ENCODE assay signal across 1 cellular context in genomic region chr1:185045793-185046441, GRCh38.
TF ChIP-seq lines count a peak whose summit lies in the region.

No MANE protein-coding gene starts in this region.

TF ChIP-seq in HEK293, 187 proteins besides CTCF, POLR2A, EP300 and RAD21 (continued from another document and continues in another):
- no peak for TF ChIP-seq ZNF639 (tag by site-specific recombination; IDR thresholded peaks at IDR 0.05)
- no peak for TF ChIP-seq BCL11A (tag by site-specific recombination; IDR thresholded peaks at IDR 0.05; ENCODE audit: low read depth)
- no peak for TF ChIP-seq ZSCAN23 (tag by site-specific recombination; IDR thresholded peaks at IDR 0.05)
- no peak for TF ChIP-seq PRDM1 (tag by site-specific recombination; IDR thresholded peaks at IDR 0.05)
- no peak for TF ChIP-seq ZNF112 (tag by site-specific recombination; IDR thresholded peaks at IDR 0.05)
- TF ChIP-seq ZNF704 (tag by site-specific recombination; IDR thresholded peaks at IDR 0.05): no peak
- no peak for TF ChIP-seq GLI2 (tag by site-specific recombination; IDR thresholded peaks at IDR 0.05; ENCODE audit: borderline replicate concordance, low read depth)
- no peak for TF ChIP-seq MYNN (tag by site-specific recombination; IDR thresholded peaks at IDR 0.05; ENCODE audit: borderline replicate concordance)
- TF ChIP-seq ZNF239 (tag by site-specific recombination; IDR thresholded peaks at IDR 0.05): no peak
- no peak for TF ChIP-seq ZNF747 (tag by site-specific recombination; IDR thresholded peaks at IDR 0.05)
- TF ChIP-seq ZNF274 (IDR thresholded peaks at IDR 0.05; ENCODE audit: low read length): no peak
- TF ChIP-seq ZNF274 (tag by site-specific recombination; IDR thresholded peaks at IDR 0.05; ENCODE audit: borderline replicate concordance): no peak
- no peak for TF ChIP-seq ZNF654 (tag by site-specific recombination; IDR thresholded peaks at IDR 0.05; ENCODE audit: low read depth)
- no peak for TF ChIP-seq HOXA7 (CRISPR knock-in tag; IDR thresholded peaks at IDR 0.05; ENCODE audit: borderline replicate concordance)
- no peak for TF ChIP-seq HIC1 (tag by site-specific recombination; IDR thresholded peaks at IDR 0.05)
- TF ChIP-seq ZNF335 (tag by site-specific recombination; conservative IDR thresholded peaks at IDR 0.05): peak; percentile 61
- TF ChIP-seq ZNF324 (tag by site-specific recombination; IDR thresholded peaks at IDR 0.05): no peak
- peak; percentile 43; the same call in 1 of the 2 replicates for TF ChIP-seq ZBTB48 (tag by site-specific recombination; IDR thresholded peaks at IDR 0.05)
- no peak for TF ChIP-seq ZNF366 (tag by site-specific recombination; conservative IDR thresholded peaks at IDR 0.05)
- TF ChIP-seq KLF1 (tag by site-specific recombination; IDR thresholded peaks at IDR 0.05): no peak
- TF ChIP-seq BCL11B (tag by site-specific recombination; IDR thresholded peaks at IDR 0.05; ENCODE audit: low read depth): no peak
- TF ChIP-seq KLF16 (tag by site-specific recombination; IDR thresholded peaks at IDR 0.05): no peak
- no peak for TF ChIP-seq ZNF37A (tag by site-specific recombination; IDR thresholded peaks at IDR 0.05)
- TF ChIP-seq PRDM10 (tag by site-specific recombination; IDR thresholded peaks at IDR 0.05): no peak
- peak; percentile 80 for TF ChIP-seq GLIS2 (tag by site-specific recombination; IDR thresholded peaks at IDR 0.05)
- no peak for TF ChIP-seq ZNF488 (tag by site-specific recombination; IDR thresholded peaks at IDR 0.05)
- no peak for TF ChIP-seq FEZF1 (tag by site-specific recombination; IDR thresholded peaks at IDR 0.05)
- TF ChIP-seq ZNF280C (tag by site-specific recombination; IDR thresholded peaks at IDR 0.05): no peak
- TF ChIP-seq ZFHX2 (tag by site-specific recombination; conservative IDR thresholded peaks at IDR 0.05): peak; percentile 92
- TF ChIP-seq PRDM6 (tag by site-specific recombination; IDR thresholded peaks at IDR 0.05): no peak
- peak; percentile 91 for TF ChIP-seq ZBTB20 (tag by site-specific recombination; IDR thresholded peaks at IDR 0.05)
- no peak for TF ChIP-seq ZNF792 (tag by site-specific recombination; IDR thresholded peaks at IDR 0.05)
- no peak for TF ChIP-seq ZNF561 (tag by site-specific recombination; IDR thresholded peaks at IDR 0.05; ENCODE audit: borderline replicate concordance)
- TF ChIP-seq ZNF776 (tag by site-specific recombination; IDR thresholded peaks at IDR 0.05; ENCODE audit: borderline replicate concordance): no peak
- TF ChIP-seq ZSCAN4 (tag by site-specific recombination; IDR thresholded peaks at IDR 0.05): no peak
- TF ChIP-seq ZFP3 (tag by site-specific recombination; IDR thresholded peaks at IDR 0.05; ENCODE audit: low read depth): no peak
- no peak for TF ChIP-seq ZNF292 (tag by site-specific recombination; IDR thresholded peaks at IDR 0.05; ENCODE audit: borderline replicate concordance, low read depth)
- TF ChIP-seq ZNF580 (tag by site-specific recombination; IDR thresholded peaks at IDR 0.05): no peak
- peak; percentile 18 for TF ChIP-seq ZNF398 (tag by site-specific recombination; IDR thresholded peaks at IDR 0.05)
- TF ChIP-seq ZNF354C (tag by site-specific recombination; IDR thresholded peaks at IDR 0.05; ENCODE audit: borderline replicate concordance, low read depth): no peak
- TF ChIP-seq ZBTB6 (tag by site-specific recombination; IDR thresholded peaks at IDR 0.05): no peak
- TF ChIP-seq ZNF600 (tag by site-specific recombination; IDR thresholded peaks at IDR 0.05): peak; percentile 77
- TF ChIP-seq ZNF664 (tag by site-specific recombination; IDR thresholded peaks at IDR 0.05): peak; percentile 10; the same call in 1 of the 2 replicates
